ENCODE assay signal across 10 cellular contexts in genomic region chr16:11964761-11965539, GRCh38. TPM values are rescaled to one million over a fixed set of nuclear protein-coding genes. Genes with fewer than 3 reads are reported as not detected.
DNase-seq lines count a peak whose midpoint lies in the region; ATAC-seq and TF ChIP-seq lines count a peak whose summit lies in the region.
"Had no signal": no experiment of that assay in that cellular context is flagged by ENCODE, and none has a peak within 500 bp of the region (broad histone marks: within the 10 kb centered on the region; RNA-seq: fewer than 3 reads in every experiment).

TNFRSF17 (plus strand) TSS chr16:11965210; CDS start chr16:11965325, 115 bp downstream.

- DNase-seq in iris pigment epithelial cell (ENCODE audit: low read depth) (peak; percentile 39), GDM1 (lab: John Stamatoyannopoulos, UW) (no peak), smooth muscle cell (lab: John Stamatoyannopoulos, UW; ENCODE audit: unreplicated experiment) (no peak), stomach (no peak), HEK293T (ENCODE audit: extremely low spot score) (no peak)

- peak; percentile 87 for TF ChIP-seq POLR2A in GM18505 (IDR thresholded peaks at IDR 0.05; ENCODE audit: borderline replicate concordance, extremely low read depth, insufficient read depth, insufficient read length)
- TF ChIP-seq POLR2A in stomach (IDR thresholded peaks at IDR 0.05): no peak

- intact Hi-C loops in stomach (cut with DNase I; ENCODE audit: low total_unique reads): no loop called here

- H3K4me2 ChIP-seq in smooth muscle cell: no peak within 1 kb of the TSS

- H3K4me1 ChIP-seq in smooth muscle cell (ENCODE audit: low read depth) (no peaks in the 10 kb centered on the region), stomach (no peaks in the 10 kb centered on the region)

- WGBS in smooth muscle cell (ENCODE audit: low lambda C conversion rate): 91% methylated on average over 9 of the region's 9 CpGs
- WGBS in stomach, 5 donors: 70 to 77% (median 77%) methylated on average over 9 of the region's 9 CpGs

- TF ChIP-seq CTCF in smooth muscle cell (IDR thresholded peaks at IDR 0.05; ENCODE audit: borderline replicate concordance, insufficient read depth, poor library complexity, severe bottlenecking): no peak
- TF ChIP-seq CTCF in stomach (IDR thresholded peaks at IDR 0.05): no peak

- CTCF ChIA-PET in HEK293T (lab: Yijun Ruan, JAX): interaction anchor here (0.6 to 1.4 kb wide), 3 partner anchors 12 to 130 kb away, joined by 3 to 4 read pairs (median 4); partner anchors contain the start of gene SNX29

- H3K27ac ChIP-seq in smooth muscle cell (ENCODE audit: low read depth): no peak within 1 kb of the TSS
- no peak within 1 kb of the TSS for H3K27ac ChIP-seq in stomach
- H3K27ac ChIP-seq: cardiac muscle cell had no signal

- H3K36me3 ChIP-seq in smooth muscle cell (ENCODE audit: low read depth) (no peaks in the 10 kb centered on the region), stomach (no peaks in the 10 kb centered on the region)
- H3K36me3 ChIP-seq: cardiac muscle cell had no signal

- no peak within 1 kb of the TSS for H2AFZ ChIP-seq in smooth muscle cell (ENCODE audit: low read depth)

- H4K20me1 ChIP-seq in smooth muscle cell (ENCODE audit: low read depth): no peaks in the 10 kb centered on the region

- no peaks in the 10 kb centered on the region for H3F3A ChIP-seq in smooth muscle cell (ENCODE audit: low read depth)

- H3K79me2 ChIP-seq in smooth muscle cell (ENCODE audit: low read depth): no peaks in the 10 kb centered on the region

- H3K4me3 ChIP-seq in smooth muscle cell (no peak within 1 kb of the TSS), stomach (no peak within 1 kb of the TSS)
- H3K4me3 ChIP-seq: cardiac muscle cell had no signal

- no peak for TF ChIP-seq EP300 in stomach (IDR thresholded peaks at IDR 0.05)

- no peak within 1 kb of the TSS for H3K9ac ChIP-seq in smooth muscle cell (ENCODE audit: low read depth)

- H3K27me3 ChIP-seq in smooth muscle cell (ENCODE audit: low read depth) (no peaks in the 10 kb centered on the region), stomach (no peaks in the 10 kb centered on the region)
- H3K27me3 ChIP-seq: cardiac muscle cell had no signal

- H3K9me3 ChIP-seq in smooth muscle cell (replicated peaks; ENCODE audit: low read depth) (no peaks in the 10 kb centered on the region), stomach (no peaks in the 10 kb centered on the region)

- ATAC-seq in GM18505 (IDR thresholded peaks at IDR 0.05; ENCODE audit: unreplicated experiment): peak; percentile 65
- ATAC-seq in GM21423 (IDR thresholded peaks at IDR 0.05; ENCODE audit: unreplicated experiment): peak; percentile 79
- ATAC-seq in HG03175 (IDR thresholded peaks at IDR 0.05; ENCODE audit: unreplicated experiment): peak; percentile 81

- POLR2A ChIA-PET in HEK293T (lab: Yijun Ruan, JAX): no interaction called here

TF ChIP-seq in HEK293T, 16 proteins besides CTCF, POLR2A, EP300 and RAD21:
- TF ChIP-seq FOXK2 (IDR thresholded peaks at IDR 0.05) (no peak), SP1 (IDR thresholded peaks at IDR 0.05) (no peak), FOXM1 (IDR thresholded peaks at IDR 0.05; ENCODE audit: borderline replicate concordance) (no peak), HDGF (IDR thresholded peaks at IDR 0.05; ENCODE audit: borderline replicate concordance) (no peak), ELF4 (IDR thresholded peaks at IDR 0.05) (no peak), CTBP1 (IDR thresholded peaks at IDR 0.05; ENCODE audit: borderline replicate concordance) (no peak), FOXA1 (IDR thresholded peaks at IDR 0.05) (no peak), TARDBP (IDR thresholded peaks at IDR 0.05) (no peak), LEF1 (IDR thresholded peaks at IDR 0.05; ENCODE audit: borderline replicate concordance) (no peak), L3MBTL2 (conservative IDR thresholded peaks at IDR 0.05) (no peak), ZNF384 (IDR thresholded peaks at IDR 0.05) (no peak), SUZ12 (IDR thresholded peaks at IDR 0.05) (no peak), PKNOX1 (IDR thresholded peaks at IDR 0.05) (no peak), ARNT (IDR thresholded peaks at IDR 0.05) (no peak), NFRKB (IDR thresholded peaks at IDR 0.05) (no peak), BHLHE40 (IDR thresholded peaks at IDR 0.05; ENCODE audit: borderline replicate concordance) (no peak)
TF ChIP-seq in HEK293T: peak in this region for 0.

RNA-seq across cellular contexts. Expression of gene TNFRSF17, which starts in this region (rescaled TPM):
- total RNA-seq in smooth muscle cell (not detected in 2 replicates), stomach (1 to 10 TPM in 1 of 5 donors, not detected in 4; 7.4 TPM)
- polyA plus RNA-seq in smooth muscle cell (not detected in 2 replicates), stomach (1 to 10 TPM; 1.1 to 2.0 (median 1.6) TPM)
- total RNA-seq: cardiac muscle cell, kidney epithelial cell had no signal
- polyA plus RNA-seq: cardiac muscle cell had no signal
